8 cellular contexts compared by ENCODE assay signal in the genomic region with DNA sequence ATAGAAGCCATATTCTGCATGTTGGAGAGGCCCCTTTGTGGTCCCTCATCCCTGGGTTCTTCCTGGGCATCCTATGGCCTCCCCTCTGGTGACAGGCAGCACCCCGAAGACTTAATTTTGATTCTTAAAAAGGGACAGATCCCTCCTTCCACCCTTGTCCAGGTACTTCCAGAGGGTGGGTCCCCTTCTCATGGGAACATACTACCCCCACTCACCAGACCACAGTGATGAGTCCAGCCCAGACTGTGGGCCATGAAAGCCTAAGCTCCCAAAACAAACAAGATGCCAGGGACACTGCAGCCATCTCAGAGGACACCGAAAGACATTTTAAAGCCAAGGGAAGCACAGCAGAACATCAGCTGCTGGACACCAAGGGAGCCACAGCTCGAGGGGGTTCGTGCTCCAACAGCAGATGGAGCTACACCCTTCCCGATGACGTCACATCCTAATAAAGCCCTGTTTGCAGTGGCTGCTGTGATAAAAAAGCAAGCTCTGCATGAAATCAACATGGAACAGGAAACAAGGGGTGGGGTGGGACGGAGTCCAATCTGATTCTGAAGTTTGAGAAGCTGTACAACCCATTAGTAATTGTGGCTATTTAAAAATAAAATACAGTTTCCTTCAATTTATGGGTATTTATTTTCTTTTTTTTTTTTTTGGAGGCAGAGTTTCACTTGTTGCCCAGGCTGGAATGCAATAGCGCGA. TPM values are rescaled to one million over a fixed set of nuclear protein-coding genes. Genes with fewer than 3 reads are reported as not detected.
DNase-seq lines count a peak whose midpoint lies in the region; ATAC-seq lines count a peak whose summit lies in the region.

No MANE protein-coding gene starts in this region.

- no peak overlapping the region for H3K9ac ChIP-seq in neuronal stem cell (ENCODE audit: low read depth, low read length, poor library complexity)

- no peak overlapping the region for H3K4ac ChIP-seq in neuronal stem cell (ENCODE audit: low read length)

- no peak overlapping the region for H3K23ac ChIP-seq in neuronal stem cell (ENCODE audit: low read depth, low read length, poor library complexity)

- H3K9me3 ChIP-seq in neuronal stem cell (replicated peaks in 1 of 2; ENCODE audit: control insufficient read depth in 2 of 2, insufficient read depth in 1 of 2, low read depth in 1 of 2, low read length in 2 of 2): no peaks in the 10 kb centered on the region

- WGBS in neuronal stem cell (ENCODE audit: extremely low coverage in 2 of 2, insufficient read length in 2 of 2, insufficient replicate concordance in 1 of 2), 2 donors: no CpG with 5 or more reads among the region's 9 CpGs

- no peak overlapping the region for H2BK5ac ChIP-seq in neuronal stem cell (ENCODE audit: low read length)

- no peak overlapping the region for H2AK5ac ChIP-seq in neuronal stem cell (ENCODE audit: low read depth, low read length)

- peaks cover 21% of the 10 kb centered on the region for H3K36me3 Mint-ChIP-seq in activated CD8-positive, alpha-beta T cell treated with anti-CD3 and anti-CD28 coated beads, Interleukin-2, amount 10 ng/mL, durations not matched to agents 7 days and 5 days (ENCODE audit: low read depth)

- no peak overlapping the region for H2BK15ac ChIP-seq in neuronal stem cell (ENCODE audit: low read length)

- H3K27ac Mint-ChIP-seq in activated CD8-positive, alpha-beta T cell treated with anti-CD3 and anti-CD28 coated beads, Interleukin-2, amount 10 ng/mL, durations not matched to agents 7 days and 5 days: peak overlapping the region; percentile 46

- H3K4me3 ChIP-seq in neuronal stem cell (ENCODE audit: low read length in 2 of 2): no peak overlapping the region

- no peak overlapping the region for H3K4me3 Mint-ChIP-seq in activated CD8-positive, alpha-beta T cell treated with anti-CD3 and anti-CD28 coated beads, Interleukin-2, amount 10 ng/mL, durations not matched to agents 7 days and 5 days

- DNase-seq in ELF-1 (ENCODE audit: low read depth, low spot score) (peak; percentile 80), NCI-H2081 (lab: John Stamatoyannopoulos, UW) (peak; percentile 74 to 87), fibroblast of the conjunctiva (ENCODE audit: low read depth) (peak; percentile 72), neuronal stem cell (ENCODE audit: low spot score) (peak; percentile 18), SKM-1 (lab: John Stamatoyannopoulos, UW; ENCODE audit: unreplicated experiment) (no peak), NCI-H526 (lab: John Stamatoyannopoulos, UW) (no peak)
- no peak for DNase-seq in activated CD8-positive, alpha-beta T cell treated with anti-CD3 and anti-CD28 coated beads, Interleukin-2, amount 10 ng/mL, durations not matched to agents 7 days and 5 days

- peaks cover 54% of the 10 kb centered on the region for H3K4me1 Mint-ChIP-seq in activated CD8-positive, alpha-beta T cell treated with anti-CD3 and anti-CD28 coated beads, Interleukin-2, amount 10 ng/mL, durations not matched to agents 7 days and 5 days (ENCODE audit: low read depth)

- H3K14ac ChIP-seq in neuronal stem cell (ENCODE audit: low read length): no peak overlapping the region

- H3K18ac ChIP-seq in neuronal stem cell (ENCODE audit: low read length): no peak overlapping the region

- H3K27me3 Mint-ChIP-seq in activated CD8-positive, alpha-beta T cell treated with anti-CD3 and anti-CD28 coated beads, Interleukin-2, amount 10 ng/mL, durations not matched to agents 7 days and 5 days (ENCODE audit: low read depth): no peaks in the 10 kb centered on the region

- no peak overlapping the region for H4K8ac ChIP-seq in neuronal stem cell (ENCODE audit: low read depth, low read length)

- no peak overlapping the region for H3K27ac ChIP-seq in neuronal stem cell (replicated peaks; ENCODE audit: low read length)

- H3K79me1 ChIP-seq in neuronal stem cell (ENCODE audit: low read depth, low read length): peaks cover 8% of the 10 kb centered on the region

- H3K36me3 ChIP-seq in neuronal stem cell (replicated peaks in 1 of 2; ENCODE audit: control insufficient read depth in 2 of 2, insufficient read depth in 2 of 2, low read length in 2 of 2): peaks cover 3 to 63% of the 10 kb centered on the region in 2 donors

- no peak overlapping the region for H3K4me2 ChIP-seq in neuronal stem cell (ENCODE audit: insufficient read depth, low read length, poor library complexity, severe bottlenecking)

- no peaks in the 10 kb centered on the region for H3K27me3 ChIP-seq in neuronal stem cell (ENCODE audit: control insufficient read depth in 3 of 3, insufficient read depth in 3 of 3, low read depth in 1 of 3, low read length in 3 of 3)

- H2BK120ac ChIP-seq in neuronal stem cell (ENCODE audit: low read depth, low read length): no peak overlapping the region

- CTCF ChIA-PET in activated CD8-positive, alpha-beta T cell treated with anti-CD3 and anti-CD28 coated beads, Interleukin-2, amount 10 ng/mL, durations not matched to agents 7 days and 5 days (lab: Charles Lee): interaction anchor here (1.0 to 1.2 kb wide), 3 partner anchors 11 to 50 kb away, joined by 3 to 4 read pairs (median 3); no protein-coding TSS in a partner anchor

- peaks cover 0 to 8% of the 10 kb centered on the region in 2 donors for H3K4me1 ChIP-seq in neuronal stem cell (ENCODE audit: control insufficient read depth in 2 of 2, insufficient read depth in 1 of 2, low read depth in 1 of 2, low read length in 2 of 2)

- H2BK12ac ChIP-seq in neuronal stem cell (ENCODE audit: low read length): no peak overlapping the region

- H3K9me3 Mint-ChIP-seq in activated CD8-positive, alpha-beta T cell treated with anti-CD3 and anti-CD28 coated beads, Interleukin-2, amount 10 ng/mL, durations not matched to agents 7 days and 5 days (ENCODE audit: insufficient read depth): no peaks in the 10 kb centered on the region

- POLR2A ChIA-PET in activated CD8-positive, alpha-beta T cell treated with anti-CD3 and anti-CD28 coated beads, Interleukin-2, amount 10 ng/mL, durations not matched to agents 7 days and 5 days (lab: Charles Lee): no interaction called here

- no peak overlapping the region for H2AFZ ChIP-seq in neuronal stem cell (ENCODE audit: low read length)

- no peak for ATAC-seq in activated CD8-positive, alpha-beta T cell treated with anti-CD3 and anti-CD28 coated beads, Interleukin-2, amount 10 ng/mL, durations not matched to agents 7 days and 5 days
- ATAC-seq in HG03457 (IDR thresholded peaks at IDR 0.05; ENCODE audit: unreplicated experiment): no peak

- no peak overlapping the region for H4K91ac ChIP-seq in neuronal stem cell (ENCODE audit: low read depth, low read length, poor library complexity)

RNA-seq across cellular contexts. Expression of gene GNB1, which starts 32.4 kb away (rescaled TPM):
- 100 to 1,000 TPM; 398 TPM for total RNA-seq in activated CD8-positive, alpha-beta T cell treated with anti-CD3 and anti-CD28 coated beads, Interleukin-2, amount 10 ng/mL, durations not matched to agents 7 days and 5 days
- polyA plus RNA-seq in neuronal stem cell (2013, experiment 1 of 2): 291 TPM
- polyA plus RNA-seq in neuronal stem cell (2013, experiment 2 of 2): 287 TPM

RNA-seq across cellular contexts. Expression of gene CALML6, which starts 56.5 kb away (rescaled TPM):
- under 1 TPM; 0.21 to 0.42 TPM for total RNA-seq in activated CD8-positive, alpha-beta T cell treated with anti-CD3 and anti-CD28 coated beads, Interleukin-2, amount 10 ng/mL, durations not matched to agents 7 days and 5 days
- polyA plus RNA-seq in neuronal stem cell (2013, experiment 1 of 2): 0.07 TPM
- polyA plus RNA-seq in neuronal stem cell (2013, experiment 2 of 2): 0.08 TPM

Comparison
In these comparisons a context has a peak if more than half of its experiments do, and no peak if none do; other contexts are left out.
1. DNase-seq: peak in ELF-1 (single experiment), NCI-H2081 (2 of 2), fibroblast of the conjunctiva (single experiment) and neuronal stem cell (single experiment); none in activated CD8-positive, alpha-beta T cell treated with anti-CD3 and anti-CD28 coated beads, Interleukin-2, amount 10 ng/mL, durations not matched to agents 7 days and 5 days (single experiment), SKM-1 (single experiment) and NCI-H526 (0 of 2).